In the genomic region with DNA sequence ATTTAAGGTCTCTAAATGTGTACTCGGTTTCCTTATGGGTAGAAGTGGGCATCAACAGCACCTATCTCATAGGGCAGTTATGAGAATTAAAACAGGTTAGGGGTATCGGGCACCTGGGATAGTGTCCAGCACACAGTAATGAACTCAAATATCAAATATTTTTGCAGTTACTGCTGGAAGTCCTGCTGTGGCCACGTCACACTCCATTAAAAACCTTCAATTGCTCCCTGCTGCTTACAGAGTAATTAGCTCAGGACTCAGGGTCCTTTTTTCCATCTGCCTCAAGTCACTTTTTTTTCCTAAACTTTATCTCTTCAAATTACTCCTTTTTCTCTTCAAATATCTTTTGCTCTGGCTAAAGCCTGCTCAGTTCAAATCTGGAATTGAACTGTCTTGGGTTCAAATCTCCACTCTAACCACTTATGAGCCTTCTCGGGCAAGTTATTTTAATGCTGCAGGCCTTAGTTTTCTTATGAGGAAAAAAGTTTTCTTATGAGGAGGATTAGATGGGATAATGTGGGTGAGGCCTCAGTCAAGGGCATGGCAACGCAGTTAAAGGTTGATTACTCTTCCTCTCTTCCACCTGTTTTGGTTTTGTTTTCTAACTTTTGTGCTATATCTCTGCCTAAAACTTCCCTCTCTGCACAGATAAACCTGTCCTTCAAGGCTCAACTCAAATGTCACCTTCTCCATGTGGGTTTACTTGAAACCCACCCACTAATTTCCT, we compare ENCODE assay signal across 11 cellular contexts. TPM values are rescaled to one million over a fixed set of nuclear protein-coding genes. Genes with fewer than 3 reads are reported as not detected.
DNase-seq lines count a peak whose midpoint lies in the region; TF ChIP-seq lines count a peak whose summit lies in the region.
"Had no signal": no experiment of that assay in that cellular context is flagged by ENCODE, and none has a peak within 500 bp of the region (broad histone marks: within the 10 kb centered on the region; RNA-seq: fewer than 3 reads in every experiment).

No MANE protein-coding gene starts in this region.

- TF ChIP-seq POLR2A in adrenal gland (IDR thresholded peaks at IDR 0.05), result no peak

- H3K4me1 ChIP-seq in osteoblast (ENCODE audit: insufficient read depth, low read length), result peaks cover 39% of the 10 kb centered on the region
- H3K4me1 ChIP-seq in left ventricle myocardium inferior, result peaks cover 54% of the 10 kb centered on the region
- peaks cover 8 to 23% of the 10 kb centered on the region in 2 donors for H3K4me1 ChIP-seq in adrenal gland (replicated peaks in 1 of 2)

- peak overlapping the region; percentile 57 for H3K4me2 ChIP-seq in osteoblast (ENCODE audit: insufficient read depth, low read length)
- H3K4me2 ChIP-seq: BLaER1 had no signal

- POLR2A ChIA-PET in AG04450 (lab: Yijun Ruan, JAX), result no interaction called here

- CTCF ChIA-PET in AG04450 (lab: Charles Lee), result no interaction called here

- H3K27me3 ChIP-seq in AG04450 (ENCODE audit: control insufficient read depth, insufficient read depth, low read length) (no peaks in the 10 kb centered on the region), osteoblast (ENCODE audit: insufficient read depth, low read length) (no peaks in the 10 kb centered on the region), left ventricle myocardium inferior (ENCODE audit: low read depth) (no peaks in the 10 kb centered on the region), adrenal gland (no peaks in the 10 kb centered on the region)
- H3K27me3 ChIP-seq: BLaER1 had no signal

- H3K79me2 ChIP-seq in osteoblast (ENCODE audit: insufficient read depth, low read length), result peaks cover 90% of the 10 kb centered on the region

- DNase-seq in AG04450 (ENCODE audit: low read depth, low spot score) (no peak), astrocyte of the spinal cord (ENCODE audit: low read depth, low spot score) (peak; percentile 62), osteoblast (ENCODE audit: insufficient read length, low spot score, missing footprints) (no peak), GM13977 (ENCODE audit: low spot score) (no peak), left ventricle myocardium inferior (no peak), adrenal gland (no peak), posterior vena cava (ENCODE audit: low spot score) (no peak)
- DNase-seq: NCI-H2029, SW 1271 had no signal

- H3K4me3 ChIP-seq in AG04450 (ENCODE audit: low read depth, low read length) (no peak overlapping the region), astrocyte of the spinal cord (ENCODE audit: low read depth, low read length) (no peak overlapping the region), osteoblast (ENCODE audit: insufficient read depth, low read length) (no peak overlapping the region), left ventricle myocardium inferior (no peak overlapping the region), adrenal gland (no peak overlapping the region)
- H3K4me3 ChIP-seq: BLaER1 had no signal

- TF ChIP-seq CTCF in AG04450 (IDR thresholded peaks at IDR 0.05; ENCODE audit: low read depth, low read length), result no peak
- TF ChIP-seq CTCF in astrocyte of the spinal cord (IDR thresholded peaks at IDR 0.05; ENCODE audit: low read depth, low read length), result no peak
- TF ChIP-seq CTCF in osteoblast (IDR thresholded peaks at IDR 0.05; ENCODE audit: extremely low read depth, low read depth, low read length), result no peak
- no peak for TF ChIP-seq CTCF in GM13977 (IDR thresholded peaks at IDR 0.05; ENCODE audit: extremely low read depth, insufficient read depth, missing control alignments)
- no peak for TF ChIP-seq CTCF in left ventricle myocardium inferior (IDR thresholded peaks at IDR 0.05; ENCODE audit: borderline replicate concordance)
- no peak for TF ChIP-seq CTCF in adrenal gland (IDR thresholded peaks at IDR 0.05)

- WGBS in adrenal gland, 4 donors, result 70 to 93% (median 85%) methylated on average over 5 of the region's 5 CpGs

- in situ Hi-C loops in astrocyte of the spinal cord (cut with HindIII; ENCODE audit: low sequenced_read_pairs), result no loop called here
- in situ Hi-C loops in GM13977 (cut with MboI; ENCODE audit: low pct_unique_long_range_greater_than_20kb, low sequenced_read_pairs, unreplicated experiment), result no loop called here

- H4K20me1 ChIP-seq in osteoblast (ENCODE audit: insufficient read depth, low read length), result peaks cover 37% of the 10 kb centered on the region

- no peak overlapping the region for H2AFZ ChIP-seq in osteoblast (ENCODE audit: low read length)

- H3K9me3 ChIP-seq in AG04450 (ENCODE audit: control insufficient read depth, insufficient read depth, low read length) (no peaks in the 10 kb centered on the region), KOPT-K1 (ENCODE audit: insufficient read depth, low read length, poor library complexity, severe bottlenecking) (no peaks in the 10 kb centered on the region), osteoblast (ENCODE audit: low read depth, low read length) (no peaks in the 10 kb centered on the region), left ventricle myocardium inferior (replicated peaks) (no peaks in the 10 kb centered on the region), adrenal gland (replicated peaks in 1 of 3) (no peaks in the 10 kb centered on the region)

- H3K36me3 ChIP-seq in KOPT-K1 (ENCODE audit: insufficient read depth, low read length) (no peaks in the 10 kb centered on the region), osteoblast (ENCODE audit: insufficient read depth, low read length) (no peaks in the 10 kb centered on the region), left ventricle myocardium inferior (no peaks in the 10 kb centered on the region), adrenal gland (replicated peaks in 1 of 2) (no peaks in the 10 kb centered on the region)

- intact Hi-C loops in left ventricle myocardium inferior (cut with micrococcal nuclease) (no loop called here), adrenal gland (cut with DNase I) (no loop called here), posterior vena cava (cut with DNase I) (no loop called here)

- H3K27ac ChIP-seq in AG04450 (ENCODE audit: low read depth, low read length), result peak overlapping the region; percentile 22
- H3K27ac ChIP-seq in KOPT-K1 (ENCODE audit: low read depth, low read length, poor library complexity, severe bottlenecking), result peak overlapping the region; percentile 58
- H3K27ac ChIP-seq in osteoblast (ENCODE audit: low read depth, low read length), result peak overlapping the region; percentile 63
- no peak overlapping the region for H3K27ac ChIP-seq in left ventricle myocardium inferior (replicated peaks)
- no peak overlapping the region for H3K27ac ChIP-seq in adrenal gland
- H3K27ac ChIP-seq: BLaER1 had no signal

RNA-seq across cellular contexts. Expression of gene SPRED2, which starts 36.6 kb away (rescaled TPM):
- polyA plus RNA-seq in AG04450 (2011; rRNA removed) (18.6 and 21.2 TPM in 2 replicates), adrenal gland (10 to 100 TPM in 2 of 3 donors, 1 to 10 TPM in 1; 8.8 to 16.5 (median 13.2) TPM)
- polyA minus RNA-seq in AG04450 (2011; rRNA and poly(A)+ RNA removed), result 23.0 and 24.9 TPM in 2 replicates
- total RNA-seq in osteoblast (15.3 and 17.4 TPM in 2 replicates), left ventricle myocardium inferior (18.9 TPM), adrenal gland (10 to 100 TPM; 12.0 to 28.4 (median 18.2) TPM), posterior vena cava (10 to 100 TPM; 21.9 to 28.3 TPM)

Comparison
In these comparisons a context has a peak if more than half of its experiments do, and no peak if none do; other contexts are left out.
1. H3K27ac ChIP-seq: peak in AG04450 (single experiment), KOPT-K1 (single experiment) and osteoblast (single experiment); none in left ventricle myocardium inferior (single experiment) and adrenal gland (0 of 5).